16 cellular contexts compared by ENCODE assay signal in genomic region chr1:241265428-241265827, GRCh38.
A peak's percentile ranks its signal among the peaks of the same experiment; 100 is the strongest.
DNase-seq lines count a peak whose midpoint lies in the region; ATAC-seq and TF ChIP-seq lines count a peak whose summit lies in the region.
"Had no signal": no experiment of that assay in that cellular context is flagged by ENCODE, and none has a peak within 500 bp of the region (broad histone marks: within the 10 kb centered on the region; RNA-seq: fewer than 3 reads in every experiment).

No MANE protein-coding gene starts in this region.

- H3K4me3 ChIP-seq in fibroblast of mammary gland (ENCODE audit: control insufficient read depth, low read depth, low read length) = no peak overlapping the region
- H3K4me3 ChIP-seq: PC-9, SJSA1 had no signal

- no peak for ATAC-seq in Right ventricle myocardium inferior
- no peak for ATAC-seq in left cardiac atrium
- no peak for ATAC-seq in GM21381 (IDR thresholded peaks at IDR 0.05; ENCODE audit: unreplicated experiment)

- TF ChIP-seq CTCF in fibroblast of mammary gland (conservative IDR thresholded peaks at IDR 0.05; ENCODE audit: control insufficient read depth, insufficient read depth, low read depth, low read length) (no peak), GM13977 (IDR thresholded peaks at IDR 0.05; ENCODE audit: extremely low read depth, insufficient read depth, missing control alignments) (no peak)

- intact Hi-C loops in Right ventricle myocardium inferior (cut with DNase I) = no loop called here
- intact Hi-C loops in left cardiac atrium (cut with DNase I) = no loop called here

- in situ Hi-C loops in GM13977 (cut with MboI; ENCODE audit: low pct_unique_long_range_greater_than_20kb, low sequenced_read_pairs, unreplicated experiment) = no loop called here

- DNase-seq in Right ventricle myocardium inferior (ENCODE audit: missing footprints) = peak; percentile 27
- no peak for DNase-seq in left cardiac atrium
- peak; percentile 46 for DNase-seq in NCI-H69 (lab: John Stamatoyannopoulos, UW)
- peak; percentile 76 for DNase-seq in fibroblast of mammary gland (ENCODE audit: low read depth)
- no peak for DNase-seq in GM13977 (ENCODE audit: low spot score)
- DNase-seq in NCI-H2227 treated with DMSO at 0.1 percent for 48 hours (lab: John Stamatoyannopoulos, UW) = no peak
- DNase-seq in dedifferentiated amniotic fluid mesenchymal stem cell (ENCODE audit: extremely low spot score) = no peak
- DNase-seq: AML-193, GDM1, IMR-90, NCI-H1105, NCI-H1694 treated with DMSO at 0.1 percent for 48 hours, NCI-H510A treated with DMSO at 0.1 percent for 48 hours, PC-9 had no signal

Comparison
In these comparisons a context has a peak if more than half of its experiments do, and no peak if none do; other contexts are left out.
1. DNase-seq: peak in Right ventricle myocardium inferior (single experiment), NCI-H69 (single experiment) and fibroblast of mammary gland (single experiment); none in left cardiac atrium (single experiment), GM13977 (single experiment), NCI-H2227 treated with DMSO at 0.1 percent for 48 hours (single experiment) and dedifferentiated amniotic fluid mesenchymal stem cell (single experiment).